In genomic region chr21:27292851-27293638, GRCh38 we compare ENCODE assay signal across 28 cellular contexts.
"Had no signal": no experiment of that assay in that cellular context is flagged by ENCODE, and none has a peak within 500 bp of the region (broad histone marks: within the 10 kb centered on the region; RNA-seq: fewer than 3 reads in every experiment).

No MANE protein-coding gene starts in this region.

- H3K27me3 Mint-ChIP-seq: naive thymus-derived CD8-positive, alpha-beta T cell; natural killer cell treated with Interleukin-12 subunit alpha and Interleukin-12 subunit beta and Interleukin-15 and Interleukin-18, amount 100 ng/mL, for 72 hours; progenitor cell of endocrine pancreas; stimulated activated naive B cell treated with anti-CD40 and anti-IgM and Interleukin-4, amounts not matched to agents 10 μg/mL and 1 μg/mL and 100 μg/mL, for 72 hours; stimulated activated naive CD8-positive, alpha-beta T cell treated with anti-CD3 and anti-CD28 coated beads, Interleukin-15, Interleukin-2, amounts not matched to agents 100 ng/mL and 50 ng/mL, for 24 hours; type B pancreatic cell had no signal

- H3K4me3 ChIP-seq: neural progenitor cell, ovary, psoas muscle, right lobe of liver, sigmoid colon, stomach, thoracic aorta, thyroid gland, tibial nerve, upper lobe of right lung, uterus had no signal

- DNase-seq: naive thymus-derived CD8-positive, alpha-beta T cell; occipital lobe; ovary; posterior cingulate gyrus; psoas muscle; right cardiac atrium; right lobe of liver; sigmoid colon; small intestine; stimulated activated CD4-positive, alpha-beta T cell treated with anti-CD3 and anti-CD28 coated beads, Interleukin-15, amount 100 ng/mL, for 24 hours; stimulated activated CD4-positive, alpha-beta T cell treated with anti-CD3 and anti-CD28 coated beads, Interleukin-2, amount 100 ng/mL, for 24 hours; stimulated activated CD4-positive, alpha-beta T cell treated with anti-CD3 and anti-CD28 coated beads, Interleukin-2, amount 100 ng/mL, for 48 hours; stimulated activated CD4-positive, alpha-beta T cell treated with anti-CD3 and anti-CD28 coated beads, Interleukin-4, amount 100 ng/mL, for 24 hours; stimulated activated naive B cell treated with anti-CD40 and anti-IgM and Interleukin-4, amounts not matched to agents 10 μg/mL and 1 μg/mL and 100 μg/mL, for 72 hours; stimulated activated naive CD4-positive, alpha-beta T cell treated with Interleukin-2 at 50 U/mL for 16 hours; stomach; thyroid gland; upper lobe of right lung; uterus had no signal

- H3K27ac Mint-ChIP-seq: naive thymus-derived CD8-positive, alpha-beta T cell; natural killer cell treated with Interleukin-12 subunit alpha and Interleukin-12 subunit beta and Interleukin-15 and Interleukin-18, amount 100 ng/mL, for 72 hours; neural progenitor cell; progenitor cell of endocrine pancreas; stimulated activated effector memory CD8-positive, alpha-beta T cell treated with anti-CD3 and anti-CD28 coated beads, Interleukin-12 subunit alpha, Interleukin-12 subunit beta, amount 100 ng/mL, for 72 hours; stimulated activated naive B cell treated with anti-CD40 and anti-IgM and Interleukin-4, amounts not matched to agents 10 μg/mL and 1 μg/mL and 100 μg/mL, for 72 hours; stimulated activated naive CD8-positive, alpha-beta T cell treated with anti-CD3 and anti-CD28 coated beads, Interleukin-15, Interleukin-2, amounts not matched to agents 100 ng/mL and 50 ng/mL, for 24 hours; type B pancreatic cell had no signal

- H3K9ac ChIP-seq: neural progenitor cell, parathyroid adenoma had no signal

- H3K79me2 ChIP-seq: parathyroid adenoma had no signal

- H3K36me3 ChIP-seq: neural progenitor cell, ovary, right lobe of liver, sigmoid colon, stomach, thoracic aorta, thyroid gland, tibial nerve, upper lobe of right lung, uterus had no signal

- H3K4me3 Mint-ChIP-seq: naive thymus-derived CD8-positive, alpha-beta T cell; natural killer cell treated with Interleukin-12 subunit alpha and Interleukin-12 subunit beta and Interleukin-15 and Interleukin-18, amount 100 ng/mL, for 72 hours; neural progenitor cell; stimulated activated effector memory CD8-positive, alpha-beta T cell treated with anti-CD3 and anti-CD28 coated beads, Interleukin-12 subunit alpha, Interleukin-12 subunit beta, amount 100 ng/mL, for 72 hours; stimulated activated naive B cell treated with anti-CD40 and anti-IgM and Interleukin-4, amounts not matched to agents 10 μg/mL and 1 μg/mL and 100 μg/mL, for 72 hours; stimulated activated naive CD8-positive, alpha-beta T cell treated with anti-CD3 and anti-CD28 coated beads, Interleukin-15, Interleukin-2, amounts not matched to agents 100 ng/mL and 50 ng/mL, for 24 hours; type B pancreatic cell had no signal

- H3K27me3 ChIP-seq: neural progenitor cell, ovary, right lobe of liver, sigmoid colon, stomach, thyroid gland, tibial nerve, upper lobe of right lung, uterus had no signal

- ATAC-seq: naive thymus-derived CD8-positive, alpha-beta T cell; natural killer cell treated with Interleukin-12 subunit alpha and Interleukin-12 subunit beta and Interleukin-15 and Interleukin-18, amount 100 ng/mL, for 72 hours; psoas muscle; right cardiac atrium; right lobe of liver; stimulated activated effector memory CD8-positive, alpha-beta T cell treated with anti-CD3 and anti-CD28 coated beads, Interleukin-12 subunit alpha, Interleukin-12 subunit beta, amount 100 ng/mL, for 72 hours; stimulated activated naive B cell treated with anti-CD40 and anti-IgM and Interleukin-4, amounts not matched to agents 10 μg/mL and 1 μg/mL and 100 μg/mL, for 72 hours; upper lobe of right lung had no signal

- H3K9me3 ChIP-seq: ovary, psoas muscle, right lobe of liver, sigmoid colon, thoracic aorta, thyroid gland, upper lobe of right lung, uterus had no signal

- H2AFZ ChIP-seq: neural progenitor cell, parathyroid adenoma had no signal

- H3K4me1 Mint-ChIP-seq: naive thymus-derived CD8-positive, alpha-beta T cell; stimulated activated effector memory CD8-positive, alpha-beta T cell treated with anti-CD3 and anti-CD28 coated beads, Interleukin-12 subunit alpha, Interleukin-12 subunit beta, amount 100 ng/mL, for 72 hours; stimulated activated naive B cell treated with anti-CD40 and anti-IgM and Interleukin-4, amounts not matched to agents 10 μg/mL and 1 μg/mL and 100 μg/mL, for 72 hours had no signal

- H3K4me1 ChIP-seq: neural progenitor cell, parathyroid adenoma, psoas muscle, right lobe of liver, sigmoid colon, thyroid gland, tibial nerve, upper lobe of right lung, uterus had no signal

- H3K27ac ChIP-seq: neural progenitor cell, ovary, parathyroid adenoma, psoas muscle, right lobe of liver, sigmoid colon, stomach, thoracic aorta, thyroid gland, tibial nerve, upper lobe of right lung, uterus had no signal

- H3K36me3 Mint-ChIP-seq: naive thymus-derived CD8-positive, alpha-beta T cell; neural progenitor cell; stimulated activated effector memory CD8-positive, alpha-beta T cell treated with anti-CD3 and anti-CD28 coated beads, Interleukin-12 subunit alpha, Interleukin-12 subunit beta, amount 100 ng/mL, for 72 hours; stimulated activated naive B cell treated with anti-CD40 and anti-IgM and Interleukin-4, amounts not matched to agents 10 μg/mL and 1 μg/mL and 100 μg/mL, for 72 hours; type B pancreatic cell had no signal

- H3K9me3 Mint-ChIP-seq: neural progenitor cell had no signal

- H3K4me2 ChIP-seq: neural progenitor cell had no signal
